19 cellular contexts compared by ENCODE assay signal in genomic region chr3:47950453-47950852, GRCh38.
DNase-seq lines count a peak whose midpoint lies in the region; ATAC-seq, FAIRE-seq and TF ChIP-seq lines count a peak whose summit lies in the region.
"Had no signal": no experiment of that assay in that cellular context is flagged by ENCODE, and none has a peak within 500 bp of the region (broad histone marks: within the 10 kb centered on the region; RNA-seq: fewer than 3 reads in every experiment).

No MANE protein-coding gene starts in this region.

- SMC1A ChIA-PET in GM12878 (lab: Charles Lee; ENCODE audit: uncharacterized antibody, unreplicated experiment) = interaction anchor here (0.6 to 1.8 kb wide), 10 partner anchors 9 to 130 kb away, joined by 3 to 12 read pairs (median 4); no protein-coding TSS in a partner anchor

- TF ChIP-seq CTCF in A549 (IDR thresholded peaks at IDR 0.05) (no peak), GM12878 (IDR thresholded peaks at IDR 0.05 in 2 of 3, conservative IDR thresholded peaks at IDR 0.05 in 1 of 3; ENCODE audit: control insufficient read depth in 2 of 3, extremely low read depth in 1 of 3, insufficient read depth in 1 of 3, low read depth in 3 of 3, low read length in 3 of 3) (no peak), gastroesophageal sphincter (IDR thresholded peaks at IDR 0.05) (no peak)

- no peak for DNase-seq in A549 (ENCODE audit: low read depth in 1 of 2, low spot score in 1 of 2)
- no peak for DNase-seq in GM12878 (ENCODE audit: low read depth, low spot score)
- no peak for DNase-seq in DMS 273 (lab: John Stamatoyannopoulos, UW; ENCODE audit: unreplicated experiment)
- no peak for DNase-seq in activated T-cell treated with anti-CD3 and anti-CD28 coated beads for 4 hours
- DNase-seq: 8988T; CD8-positive, alpha-beta T cell; DMS79 treated with DMSO at 0.1 percent for 48 hours; GOT3; KBM-7; NCI-H146; NCI-H2081; NCI-H82 had no signal

- no peak for FAIRE-seq in A549 (lab: Jason Lieb, UNC)
- FAIRE-seq in GM12878 (lab: Jason Lieb, UNC) = peak; percentile 57
- FAIRE-seq: D721Med had no signal

- CTCF ChIA-PET in A549 (lab: Yijun Ruan, JAX) = interaction anchor here (2.3 kb wide), 1 partner anchor 39 kb away, joined by 7 read pairs; no protein-coding TSS in a partner anchor
- CTCF ChIA-PET in GM12878 (lab: Yijun Ruan, JAX) = interaction anchor here (0.7 to 1.8 kb wide), 9 partner anchors 8 to 201 kb away, joined by 3 to 10 read pairs (median 5); no protein-coding TSS in a partner anchor

- H4K20me1 ChIP-seq in GM12878 (ENCODE audit: control insufficient read depth, insufficient read depth) = no peaks in the 10 kb centered on the region

- H3K4me2 ChIP-seq in A549 (peak overlapping the region; percentile 52), GM12878 (ENCODE audit: control insufficient read depth, insufficient read depth) (no peak overlapping the region)
- H3K4me2 ChIP-seq: BLaER1 had no signal

- no peak overlapping the region for H2AFZ ChIP-seq in GM12878 (ENCODE audit: control insufficient read depth, low read depth, low read length)

- H3K4me1 ChIP-seq in A549 (peaks cover 19% of the 10 kb centered on the region), GM12878 (ENCODE audit: control insufficient read depth, insufficient read depth, low read length) (peaks cover 4% of the 10 kb centered on the region; the same call in 1 of the 2 replicates), gastroesophageal sphincter (no peaks in the 10 kb centered on the region)
- H3K4me1 ChIP-seq: BLaER1 had no signal

- in situ Hi-C loops in GM12878 (cut with MboI) = no loop called here

- POLR2A ChIA-PET in A549 (lab: Yijun Ruan, JAX) (no interaction called here), GM12878 (lab: Charles Lee) (interaction anchor here (0.6 to 1.7 kb wide), 3 partner anchors 21 to 153 kb away, joined by 3 to 6 read pairs (median 4); no protein-coding TSS in a partner anchor)

- no peaks in the 10 kb centered on the region for H3K79me2 ChIP-seq in GM12878 (ENCODE audit: control insufficient read depth, insufficient read depth, low read length)

- H3K27me3 ChIP-seq in GM12878 (replicated peaks in 1 of 2; ENCODE audit: control insufficient read depth in 2 of 2, insufficient read depth in 2 of 2, low read length in 1 of 2) = no peaks in the 10 kb centered on the region
- no peaks in the 10 kb centered on the region for H3K27me3 ChIP-seq in gastroesophageal sphincter
- H3K27me3 ChIP-seq: BLaER1 had no signal

- intact Hi-C loops in GM12878 (cut with micrococcal nuclease; ENCODE audit: unreplicated experiment) = no loop called here

- no peaks in the 10 kb centered on the region for H3K9me3 ChIP-seq in A549
- H3K9me3 ChIP-seq in GM12878 (replicated peaks; ENCODE audit: control insufficient read depth, insufficient read depth, low read length) = no peaks in the 10 kb centered on the region
- H3K9me3 ChIP-seq in gastroesophageal sphincter = no peaks in the 10 kb centered on the region

- H3K4me3 ChIP-seq in A549 = no peak overlapping the region
- no peak overlapping the region for H3K4me3 ChIP-seq in GM12878
- H3K4me3 ChIP-seq in gastroesophageal sphincter = no peak overlapping the region
- H3K4me3 ChIP-seq: BLaER1 had no signal

- H3K9ac ChIP-seq in GM12878 (ENCODE audit: control insufficient read depth, insufficient read depth, low read length) = no peak overlapping the region
- H3K9ac ChIP-seq: BLaER1 had no signal

- RAD21 ChIA-PET in GM12878 (lab: Charles Lee; ENCODE audit: unreplicated experiment) = interaction anchor here (1.0 to 2.2 kb wide), 4 partner anchors 15 to 201 kb away, joined by 3 to 10 read pairs (median 5); no protein-coding TSS in a partner anchor

- 64% methylated on average over 4 of the region's 4 CpGs for WGBS in A549 (ENCODE audit: missing lambda C conversion rate)
- WGBS in GM12878 (ENCODE audit: insufficient coverage, insufficient replicate concordance, low lambda C conversion rate, missing lambda C conversion rate) = 56% methylated on average over 4 of the region's 4 CpGs
- WGBS in gastroesophageal sphincter (ENCODE audit: low coverage in 1 of 2), 2 donors = 65 to 97% methylated on average over 3 to 4 of the region's 4 CpGs

- TF ChIP-seq RAD21 in A549 (conservative IDR thresholded peaks at IDR 0.05 in 1 of 2, IDR thresholded peaks at IDR 0.05 in 1 of 2) = no peak
- no peak for TF ChIP-seq RAD21 in GM12878 (IDR thresholded peaks at IDR 0.05; ENCODE audit: insufficient read depth, low read depth, low read length)

- H3K36me3 ChIP-seq in GM12878 (ENCODE audit: control insufficient read depth in 2 of 2, insufficient read depth in 2 of 2, low read length in 1 of 2) (no peaks in the 10 kb centered on the region), gastroesophageal sphincter (no peaks in the 10 kb centered on the region)

- BruUV-seq in GM12878 (replicated peaks; lab: Mats Ljungman, UMichigan) = no TSS peak

- TF ChIP-seq POLR2A in A549 (IDR thresholded peaks at IDR 0.05; ENCODE audit: low read length) (no peak), GM12878 (IDR thresholded peaks at IDR 0.05; ENCODE audit: low read depth, low read length) (no peak), gastroesophageal sphincter (IDR thresholded peaks at IDR 0.05) (no peak)

- TF ChIP-seq EP300 in A549 (IDR thresholded peaks at IDR 0.05) (no peak), GM12878 (IDR thresholded peaks at IDR 0.05; ENCODE audit: borderline replicate concordance in 1 of 2, control insufficient read depth in 1 of 2, low read depth in 2 of 2, low read length in 2 of 2) (no peak), gastroesophageal sphincter (IDR thresholded peaks at IDR 0.05) (no peak)

- H3K27ac ChIP-seq in A549 = no peak overlapping the region
- no peak overlapping the region for H3K27ac ChIP-seq in GM12878 (ENCODE audit: control insufficient read depth, insufficient read depth)
- no peak overlapping the region for H3K27ac ChIP-seq in gastroesophageal sphincter
- H3K27ac ChIP-seq: BLaER1 had no signal

- ATAC-seq in A549 = no peak
- peak; percentile 48 for ATAC-seq in GM18907 (IDR thresholded peaks at IDR 0.05; ENCODE audit: unreplicated experiment)
- ATAC-seq in HG02938 (IDR thresholded peaks at IDR 0.05; ENCODE audit: unreplicated experiment) = peak; percentile 47
- peak; percentile 60 for ATAC-seq in GM12878
- no peak for ATAC-seq in HG03432 (IDR thresholded peaks at IDR 0.05; ENCODE audit: unreplicated experiment)
- ATAC-seq in gastroesophageal sphincter = no peak
- ATAC-seq: CD8-positive, alpha-beta T cell; Right ventricle myocardium inferior had no signal

TF ChIP-seq in A549, 52 proteins besides CTCF, POLR2A, EP300 and RAD21:
- TF ChIP-seq RNF2 (IDR thresholded peaks at IDR 0.05; ENCODE audit: borderline replicate concordance, low read depth) (no peak), HDAC2 (IDR thresholded peaks at IDR 0.05) (no peak), TFCP2L1 (CRISPR knock-in tag; IDR thresholded peaks at IDR 0.05) (no peak), JUNB (IDR thresholded peaks at IDR 0.05) (no peak)

TF ChIP-seq in GM12878, 131 proteins besides CTCF, POLR2A, EP300 and RAD21:
- TF ChIP-seq ESRRA (IDR thresholded peaks at IDR 0.05; ENCODE audit: low read length) (no peak), BHLHE40 (IDR thresholded peaks at IDR 0.05; ENCODE audit: borderline replicate concordance in 1 of 2, low read depth in 2 of 2, low read length in 1 of 2) (peak in 1 of 2 experiments; percentile 43; a peak in 2 of 4 replicates), BCL3 (IDR thresholded peaks at IDR 0.05; ENCODE audit: borderline replicate concordance, insufficient read depth, low read depth, low read length, poor library complexity, severe bottlenecking) (no peak)

Comparison
In these comparisons a context has a peak if more than half of its experiments do, and no peak if none do; other contexts are left out.
1. ATAC-seq: peak in GM18907 (single experiment), HG02938 (single experiment) and GM12878 (single experiment); none in A549 (0 of 2), HG03432 (single experiment) and gastroesophageal sphincter (single experiment).